Comparison of ENCODE assay signal across 18 cellular contexts in genomic region chr11:9351956-9352355, GRCh38. TPM values are rescaled to one million over a fixed set of nuclear protein-coding genes. Genes with fewer than 3 reads are reported as not detected.
DNase-seq lines count a peak whose midpoint lies in the region; ATAC-seq and TF ChIP-seq lines count a peak whose summit lies in the region.
"Had no signal": no experiment of that assay in that cellular context is flagged by ENCODE, and none has a peak within 500 bp of the region (broad histone marks: within the 10 kb centered on the region; RNA-seq: fewer than 3 reads in every experiment).

No MANE protein-coding gene starts in this region.

- H3K36me3 Mint-ChIP-seq in T-cell: peaks cover 3% of the 10 kb centered on the region

- H3K9me3 Mint-ChIP-seq in T-cell: no peaks in the 10 kb centered on the region

- H3K4me3 Mint-ChIP-seq in T-cell: no peak overlapping the region

- H3K27me3 ChIP-seq in left ventricle myocardium inferior (ENCODE audit: low read depth) (no peaks in the 10 kb centered on the region), right cardiac atrium (ENCODE audit: control insufficient read depth, insufficient read depth) (no peaks in the 10 kb centered on the region), sigmoid colon (peaks cover 0 to 4% (median 0%) of the 10 kb centered on the region in 3 donors)

- POLR2A ChIA-PET in RWPE1 (lab: Yijun Ruan, JAX; ENCODE audit: low non-redundant PET) (no interaction called here), T-cell (lab: Charles Lee) (interaction anchor here in 1 of 2 donors (0.6 kb wide), 1 partner anchor 14 kb away, joined by 5 read pairs; no protein-coding TSS in a partner anchor)

- H3K4me1 ChIP-seq in left ventricle myocardium inferior: peaks cover 4% of the 10 kb centered on the region
- peaks cover 2% of the 10 kb centered on the region for H3K4me1 ChIP-seq in right cardiac atrium (ENCODE audit: control insufficient read depth, insufficient read depth, low read length)
- H3K4me1 ChIP-seq in sigmoid colon: no peaks in the 10 kb centered on the region

- H3K4me3 ChIP-seq in left ventricle myocardium inferior (no peak overlapping the region), right cardiac atrium (ENCODE audit: low read length) (no peak overlapping the region), fibroblast of mammary gland (ENCODE audit: control insufficient read depth, low read depth, low read length) (no peak overlapping the region), sigmoid colon (no peak overlapping the region)

- WGBS in right cardiac atrium: 93% methylated on average over 1 of the region's 1 CpG
- 89 to 95% methylated on average over 1 of the region's 1 CpG for WGBS in sigmoid colon, 2 donors

- TF ChIP-seq CTCF in left ventricle myocardium inferior (IDR thresholded peaks at IDR 0.05; ENCODE audit: borderline replicate concordance) (no peak), RWPE1 (conservative IDR thresholded peaks at IDR 0.05; ENCODE audit: low read depth) (no peak), fibroblast of mammary gland (conservative IDR thresholded peaks at IDR 0.05; ENCODE audit: control insufficient read depth, insufficient read depth, low read depth, low read length) (no peak), sigmoid colon (IDR thresholded peaks at IDR 0.05) (no peak)

- no peak for ATAC-seq in right cardiac atrium
- no peak for ATAC-seq in T-cell (replicated peaks in 1 of 4)

- peaks cover 10 to 18% (median 11%) of the 10 kb centered on the region in 3 donors for H3K4me1 Mint-ChIP-seq in T-cell

- DNase-seq in left ventricle myocardium inferior (no peak), right cardiac atrium (no peak), RWPE1 (ENCODE audit: low spot score) (peak; percentile 46), fibroblast of mammary gland (ENCODE audit: low read depth) (peak; percentile 34), sigmoid colon (no peak), NCI-H2227 treated with DMSO at 0.1 percent for 48 hours (lab: John Stamatoyannopoulos, UW) (no peak), T-cell (no peak), superior temporal gyrus (ENCODE audit: extremely low spot score) (no peak)
- DNase-seq: 8988T, DMS53, GDM1, GOT3, MM.1S, NCI-H1105 treated with DMSO at 0.1 percent for 48 hours, NCI-H187 treated with DMSO at 0.1 percent for 48 hours, NCI-H774, SHP77 treated with DMSO at 0.1 percent for 48 hours had no signal

- H3K27ac ChIP-seq in left ventricle myocardium inferior (replicated peaks) (peak overlapping the region; percentile 9), right cardiac atrium (ENCODE audit: low read length) (no peak overlapping the region), RWPE1 (no peak overlapping the region), sigmoid colon (no peak overlapping the region)
- H3K27ac ChIP-seq: KMS-11 had no signal

- H3K27ac Mint-ChIP-seq in T-cell: no peak overlapping the region

- H3K36me3 ChIP-seq in left ventricle myocardium inferior (no peaks in the 10 kb centered on the region), sigmoid colon (no peaks in the 10 kb centered on the region)

- TF ChIP-seq EP300 in sigmoid colon (IDR thresholded peaks at IDR 0.05): no peak

- peaks cover 0 to 3% of the 10 kb centered on the region in 2 donors for H3K27me3 Mint-ChIP-seq in T-cell

- no peaks in the 10 kb centered on the region for H3K9me3 ChIP-seq in left ventricle myocardium inferior (replicated peaks)
- no peaks in the 10 kb centered on the region for H3K9me3 ChIP-seq in right cardiac atrium (ENCODE audit: control insufficient read depth, low read length)
- no peaks in the 10 kb centered on the region for H3K9me3 ChIP-seq in sigmoid colon

- no peak for TF ChIP-seq POLR2A in sigmoid colon (IDR thresholded peaks at IDR 0.05)

- intact Hi-C loops in left ventricle myocardium inferior (cut with micrococcal nuclease) (no loop called here), right cardiac atrium (cut with DNase I) (no loop called here), sigmoid colon (cut with DNase I) (no loop called here)

- CTCF ChIA-PET in RWPE1 (lab: Yijun Ruan, JAX) (no interaction called here), T-cell (lab: Charles Lee) (no interaction called here)

RNA-seq across cellular contexts. Expression of gene IPO7, which starts 32.5 kb away (rescaled TPM):
- total RNA-seq in left ventricle myocardium inferior: 150 TPM
- 100 to 1,000 TPM in 3 of 4 donors, 10 to 100 TPM in 1; 93.8 to 131 (median 122) TPM for total RNA-seq in right cardiac atrium
- 30.8 TPM for polyA plus RNA-seq in right cardiac atrium
- total RNA-seq in sigmoid colon: 100 to 1,000 TPM; 121 to 180 (median 145) TPM
- 10 to 100 TPM; 21.3 to 34.3 (median 27.6) TPM for polyA plus RNA-seq in sigmoid colon
- 10 to 100 TPM; 53.3 to 72.8 (median 61.2) TPM for total RNA-seq in T-cell

RNA-seq across cellular contexts. Expression of gene TMEM41B, which starts 37.6 kb away (rescaled TPM):
- total RNA-seq in left ventricle myocardium inferior (20.2 TPM), right cardiac atrium (10 to 100 TPM; 20.4 to 25.3 (median 22.8) TPM), sigmoid colon (10 to 100 TPM; 20.3 to 22.2 (median 20.5) TPM), T-cell (10 to 100 TPM; 29.0 to 55.6 (median 42.7) TPM)
- polyA plus RNA-seq in right cardiac atrium (15.6 TPM), sigmoid colon (10 to 100 TPM in 1 of 3 donors, 1 to 10 TPM in 2; 6.5 to 20.8 (median 6.6) TPM)

Comparison
In these comparisons a context has a peak if more than half of its experiments do, and no peak if none do; other contexts are left out.
1. DNase-seq: peak in RWPE1 (single experiment) and fibroblast of mammary gland (single experiment); none in left ventricle myocardium inferior (single experiment), right cardiac atrium (0 of 3), sigmoid colon (single experiment), NCI-H2227 treated with DMSO at 0.1 percent for 48 hours (single experiment), T-cell (0 of 34) and superior temporal gyrus (single experiment).